Comparison of ENCODE assay signal across 23 cellular contexts in genomic region chr13:21534760-21535159, GRCh38.
DNase-seq lines count a peak whose midpoint lies in the region; ATAC-seq, FAIRE-seq and TF ChIP-seq lines count a peak whose summit lies in the region.
"Had no signal": no experiment of that assay in that cellular context is flagged by ENCODE, and none has a peak within 500 bp of the region (broad histone marks: within the 10 kb centered on the region; RNA-seq: fewer than 3 reads in every experiment).

No MANE protein-coding gene starts in this region.

- TF ChIP-seq CTCF in HEK293 (tag by site-specific recombination; IDR thresholded peaks at IDR 0.05) (no peak), GM12878 (IDR thresholded peaks at IDR 0.05 in 2 of 3, conservative IDR thresholded peaks at IDR 0.05 in 1 of 3; ENCODE audit: control insufficient read depth in 2 of 3, extremely low read depth in 1 of 3, insufficient read depth in 1 of 3, low read depth in 3 of 3, low read length in 3 of 3) (no peak), natural killer cell (IDR thresholded peaks at IDR 0.05) (no peak)

- intact Hi-C loops in left ventricle myocardium superior (cut with micrococcal nuclease) (no loop called here), Right ventricle myocardium inferior (cut with DNase I) (no loop called here), GM12878 (cut with micrococcal nuclease; ENCODE audit: unreplicated experiment) (no loop called here), natural killer cell (cut with micrococcal nuclease) (no loop called here)

- no peaks in the 10 kb centered on the region for H3K4me1 ChIP-seq in HEK293 (ENCODE audit: control insufficient read depth, insufficient read depth, low read length)
- no peaks in the 10 kb centered on the region for H3K4me1 ChIP-seq in GM12878 (ENCODE audit: control insufficient read depth, insufficient read depth, low read length)
- H3K4me1 ChIP-seq: A549 had no signal

- peaks cover 20% of the 10 kb centered on the region for H3K4me1 Mint-ChIP-seq in activated T-cell treated with anti-CD3 and anti-CD28 coated beads, Interleukin-2, amount 50 U/mL, for 72 hours (ENCODE audit: low read depth)
- peaks cover 12 to 21% of the 10 kb centered on the region in 2 donors for H3K4me1 Mint-ChIP-seq in natural killer cell
- H3K4me1 Mint-ChIP-seq: B cell had no signal

- no peaks in the 10 kb centered on the region for H3K9me3 ChIP-seq in HEK293 (ENCODE audit: control insufficient read depth, insufficient read depth, low read depth, low read length)
- H3K9me3 ChIP-seq in GM12878 (replicated peaks; ENCODE audit: control insufficient read depth, insufficient read depth, low read length), result no peaks in the 10 kb centered on the region
- H3K9me3 ChIP-seq: A549 had no signal

- in situ Hi-C loops in GM12878 (cut with MboI), result no loop called here

- no peak for TF ChIP-seq EP300 in GM12878 (IDR thresholded peaks at IDR 0.05; ENCODE audit: borderline replicate concordance in 1 of 2, control insufficient read depth in 1 of 2, low read depth in 2 of 2, low read length in 2 of 2)

- BruUV-seq in GM12878 (replicated peaks; lab: Mats Ljungman, UMichigan), result no TSS peak

- H3K4me3 ChIP-seq in HEK293 (ENCODE audit: low read depth, low read length) (no peak overlapping the region), GM12878 (no peak overlapping the region)
- H3K4me3 ChIP-seq: A549; BLaER1 treated with 17β-estradiol and CSF1 and Interleukin-3, amounts not matched to agents 10 nM and 100 nM had no signal

- DNase-seq in activated T-cell treated with anti-CD3 and anti-CD28 coated beads, Interleukin-2, amount 50 U/mL, for 72 hours, result no peak
- no peak for DNase-seq in activated T-cell treated with anti-CD3 and anti-CD28 coated beads, Interleukin-2, amount 50 U/mL, for 48 hours
- DNase-seq in left ventricle myocardium superior (no peak), Right ventricle myocardium inferior (ENCODE audit: missing footprints) (no peak), GM12878 (ENCODE audit: low read depth, low spot score) (no peak), OCI-M2 (lab: John Stamatoyannopoulos, UW; ENCODE audit: unreplicated experiment) (no peak), natural killer cell (no peak)
- DNase-seq: AML-193; Caco-2; Calu3; CD4-positive, alpha-beta T cell; CD8-positive, alpha-beta T cell; DMS79 treated with DMSO at 0.1 percent for 48 hours; GF-D8 had no signal

- POLR2A ChIA-PET in HEK293 (lab: Yijun Ruan, JAX), result no interaction called here
- POLR2A ChIA-PET in GM12878 (lab: Charles Lee), result no interaction called here

- ATAC-seq in activated T-cell treated with anti-CD3 and anti-CD28 coated beads, Interleukin-2, amount 50 U/mL, for 72 hours (replicated peaks in 1 of 2), result no peak
- peak; percentile 48 for ATAC-seq in left ventricle myocardium superior
- no peak for ATAC-seq in Right ventricle myocardium inferior
- ATAC-seq in GM12878, result no peak
- no peak for ATAC-seq in natural killer cell
- ATAC-seq: A549; CD8-positive, alpha-beta T cell had no signal

- H3K36me3 ChIP-seq in HEK293 (ENCODE audit: control insufficient read depth in 2 of 2, insufficient read depth in 1 of 2, low read length in 2 of 2) (peaks cover 0 to 3% of the 10 kb centered on the region in 2 experiments; a peak in 1 of 3 replicates), GM12878 (ENCODE audit: control insufficient read depth in 2 of 2, insufficient read depth in 2 of 2, low read length in 1 of 2) (peaks cover 0 to 3% of the 10 kb centered on the region in 2 experiments; a peak in 2 of 4 replicates)

- TF ChIP-seq POLR2A in GM12878 (IDR thresholded peaks at IDR 0.05; ENCODE audit: low read depth, low read length), result no peak

- WGBS in GM12878 (ENCODE audit: insufficient coverage, insufficient replicate concordance, low lambda C conversion rate, missing lambda C conversion rate), result 100% methylated on average over 1 of the region's 1 CpG

- no peaks in the 10 kb centered on the region for H3K79me2 ChIP-seq in GM12878 (ENCODE audit: control insufficient read depth, insufficient read depth, low read length)

- TF ChIP-seq RAD21 in GM12878 (IDR thresholded peaks at IDR 0.05; ENCODE audit: insufficient read depth, low read depth, low read length), result no peak

- H2AFZ ChIP-seq in GM12878 (ENCODE audit: control insufficient read depth, low read depth, low read length), result no peak overlapping the region

- no peaks in the 10 kb centered on the region for H4K20me1 ChIP-seq in GM12878 (ENCODE audit: control insufficient read depth, insufficient read depth)

- no peaks in the 10 kb centered on the region for H3K27me3 ChIP-seq in GM12878 (replicated peaks in 1 of 2; ENCODE audit: control insufficient read depth in 2 of 2, insufficient read depth in 2 of 2, low read length in 1 of 2)
- H3K27me3 ChIP-seq: BLaER1 treated with 17β-estradiol and CSF1 and Interleukin-3, amounts not matched to agents 10 nM and 100 nM had no signal

- H3K27me3 Mint-ChIP-seq in activated T-cell treated with anti-CD3 and anti-CD28 coated beads, Interleukin-2, amount 50 U/mL, for 72 hours (ENCODE audit: low read depth), result no peaks in the 10 kb centered on the region
- no peaks in the 10 kb centered on the region for H3K27me3 Mint-ChIP-seq in natural killer cell (ENCODE audit: low read depth in 2 of 2)
- H3K27me3 Mint-ChIP-seq: B cell; CD4-positive, alpha-beta T cell had no signal

- H3K4me2 ChIP-seq in GM12878 (ENCODE audit: control insufficient read depth, insufficient read depth), result no peak overlapping the region
- H3K4me2 ChIP-seq: A549; BLaER1 treated with 17β-estradiol and CSF1 and Interleukin-3, amounts not matched to agents 10 nM and 100 nM had no signal

- H3K9ac ChIP-seq in GM12878 (ENCODE audit: control insufficient read depth, insufficient read depth, low read length), result no peak overlapping the region
- H3K9ac ChIP-seq: BLaER1 treated with 17β-estradiol and CSF1 and Interleukin-3, amounts not matched to agents 10 nM and 100 nM had no signal

- RAD21 ChIA-PET in GM12878 (lab: Charles Lee; ENCODE audit: unreplicated experiment), result no interaction called here

- SMC1A ChIA-PET in GM12878 (lab: Charles Lee; ENCODE audit: uncharacterized antibody, unreplicated experiment), result interaction anchor here (0.8 kb wide), 1 partner anchor 43 kb away, joined by 3 read pairs; no protein-coding TSS in a partner anchor

- H3K27ac ChIP-seq in HEK293 (ENCODE audit: extremely low read depth, low read depth, low read length) (no peak overlapping the region), GM12878 (ENCODE audit: control insufficient read depth, insufficient read depth) (no peak overlapping the region)
- H3K27ac ChIP-seq: 22Rv1; A549; BLaER1 treated with 17β-estradiol and CSF1 and Interleukin-3, amounts not matched to agents 10 nM and 100 nM; C4-2B had no signal

- no peak overlapping the region for H3K4me3 Mint-ChIP-seq in activated T-cell treated with anti-CD3 and anti-CD28 coated beads, Interleukin-2, amount 50 U/mL, for 72 hours
- no peak overlapping the region for H3K4me3 Mint-ChIP-seq in natural killer cell
- H3K4me3 Mint-ChIP-seq: B cell; CD4-positive, alpha-beta T cell; CD8-positive, alpha-beta T cell had no signal

- FAIRE-seq in GM12878 (lab: Jason Lieb, UNC), result peak; percentile 79
- FAIRE-seq: A549, D721Med, GM12892, GM18507 had no signal

- H3K27ac Mint-ChIP-seq in activated T-cell treated with anti-CD3 and anti-CD28 coated beads, Interleukin-2, amount 50 U/mL, for 72 hours, result peak overlapping the region; percentile 13
- no peak overlapping the region for H3K27ac Mint-ChIP-seq in natural killer cell
- H3K27ac Mint-ChIP-seq: B cell; CD4-positive, alpha-beta T cell; CD8-positive, alpha-beta T cell had no signal

- CTCF ChIA-PET in HEK293 (lab: Yijun Ruan, JAX), result interaction anchor here (0.5 to 1.5 kb wide), 4 partner anchors 14 to 92 kb away, joined by 3 to 5 read pairs (median 4); no protein-coding TSS in a partner anchor
- CTCF ChIA-PET in GM12878 (lab: Yijun Ruan, JAX), result interaction anchor here (1.3 to 1.5 kb wide), 2 partner anchors 11 to 23 kb away, joined by 3 read pairs; no protein-coding TSS in a partner anchor

- H3K9me3 Mint-ChIP-seq in activated T-cell treated with anti-CD3 and anti-CD28 coated beads, Interleukin-2, amount 50 U/mL, for 72 hours, result no peaks in the 10 kb centered on the region
- H3K9me3 Mint-ChIP-seq in natural killer cell, result no peaks in the 10 kb centered on the region
- H3K9me3 Mint-ChIP-seq: CD4-positive, alpha-beta T cell; CD8-positive, alpha-beta T cell had no signal

- H3K36me3 Mint-ChIP-seq in activated T-cell treated with anti-CD3 and anti-CD28 coated beads, Interleukin-2, amount 50 U/mL, for 72 hours (ENCODE audit: insufficient read depth in 2 of 2), result peaks cover 7 to 12% of the 10 kb centered on the region in 2 donors
- peaks cover 8% of the 10 kb centered on the region for H3K36me3 Mint-ChIP-seq in natural killer cell

TF ChIP-seq in HEK293, 187 proteins besides CTCF, POLR2A, EP300 and RAD21:
- TF ChIP-seq OSR2 (tag by site-specific recombination; IDR thresholded peaks at IDR 0.05) (peak; percentile 17; the same call in 1 of the 2 replicates), ZFP37 (tag by site-specific recombination; IDR thresholded peaks at IDR 0.05) (no peak)

TF ChIP-seq in GM12878, 131 proteins besides CTCF, POLR2A, EP300 and RAD21 (continues in another document):
- no peak for TF ChIP-seq TCF12 (IDR thresholded peaks at IDR 0.05; ENCODE audit: low read depth, low read length)
- no peak for TF ChIP-seq NFIC (IDR thresholded peaks at IDR 0.05; ENCODE audit: low read depth, low read length)
- no peak for TF ChIP-seq USF1 (IDR thresholded peaks at IDR 0.05; ENCODE audit: borderline replicate concordance, extremely low read length, insufficient read depth, low read depth, low read length)
- no peak for TF ChIP-seq JUNB (IDR thresholded peaks at IDR 0.05)
- TF ChIP-seq RELB (IDR thresholded peaks at IDR 0.05; ENCODE audit: low read depth), result no peak
